In the genomic region with DNA sequence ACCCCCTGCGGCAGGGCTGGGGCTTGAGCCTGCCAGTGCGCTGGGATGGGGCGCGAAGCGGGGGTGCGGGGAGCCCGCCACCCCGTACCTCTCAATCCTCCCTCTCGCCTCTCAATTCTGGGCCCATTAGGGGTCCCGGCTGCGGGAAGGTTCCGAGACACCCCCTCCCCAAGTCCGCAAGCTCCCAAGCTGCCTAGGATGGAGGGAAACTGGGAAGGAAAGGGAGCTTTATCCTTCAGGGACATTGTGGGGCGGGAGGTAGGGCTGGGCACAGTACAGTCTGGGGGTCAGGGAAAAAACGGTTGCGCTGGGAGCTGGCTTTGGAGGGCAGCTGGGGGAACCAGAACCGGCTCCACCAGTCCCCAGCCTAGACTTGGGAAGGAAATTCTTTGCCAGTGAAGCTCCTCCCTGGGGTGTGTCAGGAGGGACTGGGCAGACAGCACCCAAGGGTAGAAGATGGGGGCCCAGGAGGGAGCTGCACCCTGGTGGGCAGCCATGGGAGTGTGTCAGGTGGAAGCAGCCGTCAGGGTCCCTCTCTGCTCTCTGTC, we compare ENCODE assay signal across 1 cellular context.
TF ChIP-seq lines count a peak whose summit lies in the region.

No MANE protein-coding gene starts in this region.

TF ChIP-seq in HepG2, 621 proteins besides CTCF, POLR2A, EP300 and RAD21:
- TF ChIP-seq ZNF282 (IDR thresholded peaks at IDR 0.05; ENCODE audit: partially characterized antibody) (no peak), RXRB (CRISPR knock-in tag; IDR thresholded peaks at IDR 0.05; ENCODE audit: borderline replicate concordance) (no peak), HNRNPK (IDR thresholded peaks at IDR 0.05; ENCODE audit: low read depth, low read length, poor library complexity, severe bottlenecking) (no peak), FOXJ3 (CRISPR knock-in tag; IDR thresholded peaks at IDR 0.05; ENCODE audit: borderline replicate concordance) (no peak), SAP130 (CRISPR knock-in tag; IDR thresholded peaks at IDR 0.05; ENCODE audit: low read depth) (no peak), ZNF34 (CRISPR knock-in tag; IDR thresholded peaks at IDR 0.05; ENCODE audit: borderline replicate concordance) (no peak)
- TF ChIP-seq, protein P1, sequence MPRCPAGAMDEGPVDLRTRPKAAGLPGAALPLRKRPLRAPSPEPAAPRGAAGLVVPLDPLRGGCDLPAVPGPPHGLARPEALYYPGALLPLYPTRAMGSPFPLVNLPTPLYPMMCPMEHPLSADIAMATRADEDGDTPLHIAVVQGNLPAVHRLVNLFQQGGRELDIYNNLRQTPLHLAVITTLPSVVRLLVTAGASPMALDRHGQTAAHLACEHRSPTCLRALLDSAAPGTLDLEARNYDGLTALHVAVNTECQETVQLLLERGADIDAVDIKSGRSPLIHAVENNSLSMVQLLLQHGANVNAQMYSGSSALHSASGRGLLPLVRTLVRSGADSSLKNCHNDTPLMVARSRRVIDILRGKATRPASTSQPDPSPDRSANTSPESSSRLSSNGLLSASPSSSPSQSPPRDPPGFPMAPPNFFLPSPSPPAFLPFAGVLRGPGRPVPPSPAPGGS (CRISPR knock-in tag; IDR thresholded peaks at IDR 0.05), result no peak
- TF ChIP-seq, protein P2, sequence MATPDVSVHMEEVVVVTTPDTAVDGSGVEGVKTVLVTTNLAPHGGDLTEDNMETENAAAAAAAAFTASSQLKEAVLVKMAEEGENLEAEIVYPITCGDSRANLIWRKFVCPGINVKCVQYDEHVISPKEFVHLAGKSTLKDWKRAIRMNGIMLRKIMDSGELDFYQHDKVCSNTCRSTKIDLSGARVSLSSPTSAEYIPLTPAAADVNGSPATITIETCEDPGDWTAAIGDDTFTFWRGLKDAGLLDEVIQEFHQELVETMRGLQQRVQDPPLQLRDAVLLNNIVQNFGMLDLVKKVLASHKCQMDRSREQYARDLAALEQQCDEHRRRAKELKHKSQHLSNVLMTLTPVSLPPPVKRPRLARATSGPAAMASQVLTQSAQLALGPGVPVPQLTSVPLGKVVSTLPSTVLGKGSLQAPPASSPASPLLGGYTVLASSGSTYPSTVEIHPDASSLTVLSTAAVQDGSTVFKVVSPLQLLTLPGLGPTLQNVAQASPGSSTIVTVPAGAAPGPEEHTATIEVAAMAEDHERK (CRISPR knock-in tag; IDR thresholded peaks at IDR 0.05; ENCODE audit: low read depth), result no peak
